9 cellular contexts compared by ENCODE assay signal in genomic region chr4:73620115-73620792, GRCh38. TPM values are rescaled to one million over a fixed set of nuclear protein-coding genes. Genes with fewer than 3 reads are reported as not detected.
DNase-seq lines count a peak whose midpoint lies in the region; ATAC-seq, FAIRE-seq and TF ChIP-seq lines count a peak whose summit lies in the region.
"Had no signal": no experiment of that assay in that cellular context is flagged by ENCODE, and none has a peak within 500 bp of the region (broad histone marks: within the 10 kb centered on the region; RNA-seq: fewer than 3 reads in every experiment).

Gene RASSF6, minus strand, starts transcription at chr4:73620436. Its CDS starts 8,641 bp downstream, at chr4:73611795.

- no peak for FAIRE-seq in H54 (lab: Jason Lieb, UNC)

- no peak within 1 kb of the TSS for H3K27ac Mint-ChIP-seq in endothelial cell (ENCODE audit: unreplicated experiment)

- H3K9me3 Mint-ChIP-seq in endothelial cell (ENCODE audit: unreplicated experiment), result no peaks in the 10 kb centered on the region

- ATAC-seq in GM21381 (IDR thresholded peaks at IDR 0.05; ENCODE audit: unreplicated experiment) (peak; percentile 94), HG03571 (IDR thresholded peaks at IDR 0.05; ENCODE audit: unreplicated experiment) (peak; percentile 77), omental fat pad (ENCODE audit: low FRiP score) (peak; percentile 84)

- H3K4me1 Mint-ChIP-seq in endothelial cell (ENCODE audit: unreplicated experiment), result peaks cover 4% of the 10 kb centered on the region

- H3K27me3 Mint-ChIP-seq in endothelial cell (ENCODE audit: unreplicated experiment), result peaks cover 2% of the 10 kb centered on the region

- H3K4me3 ChIP-seq in GM08714 (ENCODE audit: low read length), result peak within 1 kb of the TSS; percentile 48

- no peaks in the 10 kb centered on the region for H3K36me3 Mint-ChIP-seq in endothelial cell (ENCODE audit: low read depth, unreplicated experiment)

- DNase-seq in RPMI8226, result peak; percentile 74
- DNase-seq in endothelial cell (ENCODE audit: low spot score), result peak; percentile 34
- no peak for DNase-seq in omental fat pad (ENCODE audit: low spot score)
- no peak for DNase-seq in SKM-1 (lab: John Stamatoyannopoulos, UW; ENCODE audit: unreplicated experiment)
- DNase-seq in H54 (ENCODE audit: insufficient read length, low spot score), result no peak

- TF ChIP-seq CTCF in endothelial cell (IDR thresholded peaks at IDR 0.05; ENCODE audit: unreplicated experiment) (no peak), omental fat pad (IDR thresholded peaks at IDR 0.05) (no peak)

- no peak for TF ChIP-seq POLR2A in H54 (IDR thresholded peaks at IDR 0.05; ENCODE audit: low read depth, low read length)

- H3K4me3 Mint-ChIP-seq in endothelial cell (ENCODE audit: unreplicated experiment), result no peak within 1 kb of the TSS

RNA-seq across cellular contexts. Expression of gene RASSF6, which starts in this region (rescaled TPM):
- total RNA-seq in endothelial cell (ENCODE audit: unreplicated experiment) (not detected), omental fat pad (under 1 TPM in 2 of 4 donors, not detected in 2; 0.31 to 0.46 TPM)
- total RNA-seq: T-helper 2 cell treated with Interferon-gamma antibody and Interleukin-4, amounts not matched to agents 100 ng/mL and 5 ng/mL, for 36 hours had no signal

Comparison
In these comparisons a context has a peak if more than half of its experiments do, and no peak if none do; other contexts are left out.
1. Peak in DNase-seq in endothelial cell; RNA of the gene not detected or under 1 TPM.
2. Peak in ATAC-seq in omental fat pad; RNA of the gene not detected or under 1 TPM.